Comparison of ENCODE assay signal across 34 cellular contexts in genomic region chr20:52152921-52153320, GRCh38.
"Had no signal": no experiment of that assay in that cellular context is flagged by ENCODE, and none has a peak within 500 bp of the region (broad histone marks: within the 10 kb centered on the region; RNA-seq: fewer than 3 reads in every experiment).

No MANE protein-coding gene starts in this region.

- H3K27me3 ChIP-seq: MG63 had no signal

- H3K9ac ChIP-seq: KMS-11 had no signal

- H3K4me3 ChIP-seq: MG63 had no signal

- H3K27ac ChIP-seq: KMS-11 had no signal

- H3K4me2 ChIP-seq: KMS-11 had no signal

- DNase-seq: Karpas-422, Kasumi-1, KG1, MG63, MM.1S, MV-4-11, NCI-H1048, NCI-H1092, NCI-H1092 treated with DMSO at 0.1 percent for 48 hours, NCI-H1105, NCI-H1105 treated with DMSO at 0.1 percent for 48 hours, NCI-H1417, NCI-H1417 treated with DMSO at 0.1 percent for 48 hours, NCI-H1436, NCI-H1436 treated with DMSO at 0.1 percent for 48 hours, NCI-H146, NCI-H1694, NCI-H1694 treated with DMSO at 0.1 percent for 48 hours, NCI-H187, NCI-H187 treated with DMSO at 0.1 percent for 48 hours, NCI-H1930, NCI-H2029 treated with DMSO at 0.1 percent for 48 hours, NCI-H2081, NCI-H2081 treated with DMSO at 0.1 percent for 48 hours, NCI-H2107, NCI-H2171, NCI-H2171 treated with DMSO at 0.1 percent for 48 hours, NCI-H2227 treated with DMSO at 0.1 percent for 48 hours, NCI-H226, NCI-H345, NCI-H446, NCI-H446 treated with DMSO at 0.1 percent for 48 hours, NCI-H510A had no signal
